In the genomic region with DNA sequence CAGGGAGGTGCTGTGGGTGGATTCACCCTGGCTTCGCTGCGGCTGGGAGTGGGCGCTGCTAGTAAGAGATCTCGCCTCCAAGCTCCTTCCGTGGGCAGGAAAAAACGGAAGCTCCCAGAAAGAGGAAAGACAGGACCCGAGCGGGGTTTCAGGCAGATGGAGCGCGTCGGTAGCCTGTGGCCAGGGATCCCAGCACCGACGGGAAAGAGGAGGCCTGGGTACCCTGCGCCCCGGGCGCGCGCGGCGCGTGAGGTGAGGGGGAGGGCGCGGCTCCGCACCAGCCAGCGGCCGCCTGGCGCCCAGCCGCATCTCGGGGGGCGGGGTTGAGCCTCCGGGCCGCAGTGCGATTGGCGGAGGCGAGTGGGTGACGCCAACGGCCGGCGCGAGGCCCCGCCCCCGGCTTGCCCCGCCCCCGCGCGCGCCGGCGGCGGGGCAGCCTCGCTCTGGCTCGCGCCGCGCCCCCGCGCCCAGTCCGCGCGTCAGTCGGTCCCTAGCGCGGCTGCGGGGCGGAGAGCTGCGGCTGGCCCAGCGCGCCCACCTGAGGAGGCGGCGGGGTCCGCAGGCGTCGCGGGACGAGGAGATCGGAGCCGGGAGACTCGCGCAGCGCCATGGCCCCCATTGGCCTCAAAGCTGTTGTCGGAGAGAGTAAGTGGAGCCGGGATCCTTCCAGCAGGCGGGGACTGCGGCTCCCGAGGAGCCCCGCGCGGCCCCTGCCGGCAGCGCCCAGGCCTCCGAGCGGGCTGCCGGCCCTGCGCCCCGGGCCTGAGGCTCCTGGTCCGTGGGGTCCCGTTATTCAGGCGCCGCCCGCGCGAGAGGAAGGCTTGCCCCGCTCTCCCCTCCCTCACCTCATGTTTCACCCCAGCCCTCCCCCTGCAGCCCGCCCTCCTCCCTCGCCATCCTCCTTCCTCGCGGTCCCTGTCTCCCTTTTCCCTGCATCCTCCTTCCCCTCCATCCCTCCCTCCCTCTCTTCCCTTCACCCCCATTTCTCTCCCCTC, we compare ENCODE assay signal across 1 cellular context.
TF ChIP-seq lines count a peak whose summit lies in the region.

Gene STXBP1 (plus strand): TSS at position 482 of the 995 bp plus-strand sequence. CDS start 127 bp downstream, at position 609.

TF ChIP-seq in IMR-90, 13 proteins besides CTCF, POLR2A, EP300 and RAD21:
- TF ChIP-seq FOS (IDR thresholded peaks at IDR 0.05; ENCODE audit: low read depth, low read length) (no peak), BHLHE40 (IDR thresholded peaks at IDR 0.05; ENCODE audit: low read depth, low read length) (peak; percentile 61; the same call in 1 of the 2 replicates), MAZ (IDR thresholded peaks at IDR 0.05; ENCODE audit: borderline replicate concordance, low read depth, low read length) (peak; percentile 57; the same call in 1 of the 2 replicates)
TF ChIP-seq in IMR-90: peak in this region for 2.
